19 cellular contexts compared by ENCODE assay signal in genomic region chr11:46983598-46983997, GRCh38. TPM values are rescaled to one million over a fixed set of nuclear protein-coding genes. Genes with fewer than 3 reads are reported as not detected.
DNase-seq lines count a peak whose midpoint lies in the region; ATAC-seq, FAIRE-seq and TF ChIP-seq lines count a peak whose summit lies in the region.
"Had no signal": no experiment of that assay in that cellular context is flagged by ENCODE, and none has a peak within 500 bp of the region (broad histone marks: within the 10 kb centered on the region; RNA-seq: fewer than 3 reads in every experiment).

No MANE protein-coding gene starts in this region.

- H3K4me1 ChIP-seq in K562 (replicated peaks in 1 of 2; ENCODE audit: control insufficient read depth in 2 of 2, insufficient read depth in 2 of 2, low read length in 2 of 2) (peaks cover 0 to 6% of the 10 kb centered on the region in 2 experiments; a peak in 2 of 5 replicates), mesenchymal stem cell (ENCODE audit: control insufficient read depth, insufficient read depth, low read depth, low read length) (no peaks in the 10 kb centered on the region), transverse colon (peaks cover 0 to 47% (median 22%) of the 10 kb centered on the region in 4 donors), neural progenitor cell (peaks cover 23% of the 10 kb centered on the region), SJCRH30 (no peaks in the 10 kb centered on the region)

- H3K79me2 ChIP-seq in K562 (ENCODE audit: control insufficient read depth, insufficient read depth, low read length) (no peaks in the 10 kb centered on the region), neural progenitor cell (ENCODE audit: low read depth) (peaks cover 14% of the 10 kb centered on the region)

- no peak overlapping the region for H3K4me3 Mint-ChIP-seq in neural progenitor cell
- H3K4me3 Mint-ChIP-seq: CD4-positive, alpha-beta T cell; H9 had no signal

- peak overlapping the region in 1 of 2 experiments; percentile 39 for H2BK12ac ChIP-seq in mesenchymal stem cell (ENCODE audit: low read length in 2 of 2)

- H3K27ac Mint-ChIP-seq in neural progenitor cell = no peak overlapping the region
- H3K27ac Mint-ChIP-seq: CD4-positive, alpha-beta T cell; H9 had no signal

- in situ Hi-C loops in K562 (cut with MboI) = no loop called here
- in situ Hi-C loops in transverse colon (cut with MboI; ENCODE audit: low pct_ligation_motif_present in 1 of 4, low pct_unique_long_range_greater_than_20kb in 1 of 4, low sequenced_read_pairs in 3 of 4) = no loop called here

- no peak overlapping the region for H2AFZ ChIP-seq in K562 (ENCODE audit: low read depth, low read length)
- no peak overlapping the region for H2AFZ ChIP-seq in mesenchymal stem cell (ENCODE audit: low read depth, low read length)
- H2AFZ ChIP-seq in neural progenitor cell (replicated peaks) = no peak overlapping the region

- peak; percentile 16 for DNase-seq in NCI-H146 (lab: John Stamatoyannopoulos, UW)
- DNase-seq in NCI-H146 treated with DMSO at 0.1 percent for 48 hours (lab: John Stamatoyannopoulos, UW; ENCODE audit: unreplicated experiment) = no peak
- no peak for DNase-seq in K562 (ENCODE audit: extremely low read depth in 1 of 4, low spot score in 3 of 4)
- no peak for DNase-seq in mesenchymal stem cell
- peak; percentile 17 for DNase-seq in transverse colon
- DNase-seq in neural progenitor cell (ENCODE audit: low spot score) = no peak
- no peak for DNase-seq in NCI-H2196 treated with DMSO at 0.1 percent for 48 hours (lab: John Stamatoyannopoulos, UW; ENCODE audit: unreplicated experiment)
- no peak for DNase-seq in SJCRH30
- DNase-seq: AML-193; Caco-2; CD4-positive, alpha-beta T cell; GDM1; GOT3; H9 had no signal

- H3K36me3 ChIP-seq in K562 (ENCODE audit: control insufficient read depth, insufficient read depth, low read length) (no peaks in the 10 kb centered on the region), mesenchymal stem cell (ENCODE audit: control insufficient read depth in 1 of 2, insufficient read depth in 2 of 2, low read depth in 1 of 2, low read length in 2 of 2) (peaks cover 0 to 5% of the 10 kb centered on the region in 2 experiments), transverse colon (no peaks in the 10 kb centered on the region), neural progenitor cell (no peaks in the 10 kb centered on the region), SJCRH30 (no peaks in the 10 kb centered on the region)

- no peak for ATAC-seq in K562
- ATAC-seq: A549 had no signal

- TF ChIP-seq POLR2A in K562 (conservative IDR thresholded peaks at IDR 0.05) (no peak), transverse colon (IDR thresholded peaks at IDR 0.05) (no peak)

- H3K4me3 ChIP-seq in K562 (no peak overlapping the region), mesenchymal stem cell (ENCODE audit: insufficient read depth in 1 of 2, low read depth in 1 of 2, low read length in 2 of 2) (no peak overlapping the region), transverse colon (no peak overlapping the region), neural progenitor cell (no peak overlapping the region), SJCRH30 (no peak overlapping the region)
- H3K4me3 ChIP-seq: A549 had no signal

- WGBS in K562 (ENCODE audit: insufficient coverage, low coverage, missing lambda C conversion rate) = 13% methylated on average over 6 of the region's 6 CpGs
- WGBS in mesenchymal stem cell = 67% methylated on average over 3 of the region's 6 CpGs
- 62 to 64% methylated on average over 6 of the region's 6 CpGs for whole genome bisulfite sequencing in transverse colon (ENCODE audit: low coverage in 1 of 2), 2 donors

- CTCF ChIA-PET in K562 (lab: Yijun Ruan, JAX; ENCODE audit: low intra/inter-chr PET ratio) = no interaction called here

- no peak overlapping the region for H2BK5ac ChIP-seq in mesenchymal stem cell (ENCODE audit: low read depth, low read length, poor library complexity, severe bottlenecking)

- H3K14ac ChIP-seq in mesenchymal stem cell (ENCODE audit: low read length in 2 of 2) = no peak overlapping the region

- no peak overlapping the region for H4K8ac ChIP-seq in mesenchymal stem cell (ENCODE audit: low read length)

- no peak overlapping the region for H4K91ac ChIP-seq in mesenchymal stem cell (ENCODE audit: low read length)

- no peak for TF ChIP-seq CTCF in K562 (IDR thresholded peaks at IDR 0.05 in 2 of 3, conservative IDR thresholded peaks at IDR 0.05 in 1 of 3; ENCODE audit: insufficient read depth in 2 of 3, low read depth in 1 of 3, low read length in 3 of 3)
- no peak for TF ChIP-seq CTCF in transverse colon (IDR thresholded peaks at IDR 0.05)
- no peak for TF ChIP-seq CTCF in neural progenitor cell (IDR thresholded peaks at IDR 0.05)

- H2BK15ac ChIP-seq in mesenchymal stem cell (ENCODE audit: low read depth, poor library complexity, severe bottlenecking) = no peak overlapping the region

- no peaks in the 10 kb centered on the region for H3K9me1 ChIP-seq in K562 (ENCODE audit: control insufficient read depth, insufficient read depth, low read length)

- no peak overlapping the region for H3K4ac ChIP-seq in mesenchymal stem cell (ENCODE audit: low read depth in 1 of 2, low read length in 2 of 2)

- H3K23ac ChIP-seq in mesenchymal stem cell (ENCODE audit: low read length in 2 of 2) = no peak overlapping the region

- H3K36me3 Mint-ChIP-seq in neural progenitor cell = peaks cover 22% of the 10 kb centered on the region

- H3K9ac ChIP-seq in K562 (ENCODE audit: insufficient read depth in 1 of 2, low read depth in 2 of 2, low read length in 2 of 2) (no peak overlapping the region), mesenchymal stem cell (ENCODE audit: low read length) (no peak overlapping the region), neural progenitor cell (no peak overlapping the region)

- BruUV-seq in K562 (replicated peaks; lab: Mats Ljungman, UMichigan) = no TSS peak

- H3K18ac ChIP-seq in mesenchymal stem cell (ENCODE audit: low read depth in 1 of 2, low read length in 2 of 2) = peak overlapping the region in 1 of 2 experiments; percentile 52

- TF ChIP-seq EP300 in K562 (IDR thresholded peaks at IDR 0.05; ENCODE audit: low read length) = no peak
- TF ChIP-seq EP300 in transverse colon (IDR thresholded peaks at IDR 0.05; ENCODE audit: low read depth) = no peak

- no peak for FAIRE-seq in K562 (lab: Jason Lieb, UNC)
- FAIRE-seq: A549, GM12892, GM18507 had no signal

- H4K20me1 ChIP-seq in K562 (replicated peaks; ENCODE audit: control insufficient read depth, insufficient read depth, low read length) (no peaks in the 10 kb centered on the region), neural progenitor cell (ENCODE audit: low read depth) (peaks cover 16% of the 10 kb centered on the region)

- H3K27ac ChIP-seq in K562 (ENCODE audit: extremely low read depth, low read depth, low read length) (no peak overlapping the region), mesenchymal stem cell (ENCODE audit: low read length, poor library complexity, severe bottlenecking) (no peak overlapping the region), transverse colon (peak overlapping the region; percentile 25 to 46 (median 32)), neural progenitor cell (no peak overlapping the region), SJCRH30 (no peak overlapping the region)
- H3K27ac ChIP-seq: 22Rv1, A549, C4-2B had no signal

- no peaks in the 10 kb centered on the region for H3K9me3 ChIP-seq in K562 (replicated peaks; ENCODE audit: control insufficient read depth, insufficient read depth, low read depth, low read length)
- H3K9me3 ChIP-seq in mesenchymal stem cell (ENCODE audit: control insufficient read depth, low read length) = no peaks in the 10 kb centered on the region
- H3K9me3 ChIP-seq in transverse colon = no peaks in the 10 kb centered on the region
- H3K9me3 ChIP-seq in neural progenitor cell (ENCODE audit: low read depth) = no peaks in the 10 kb centered on the region
- H3K9me3 ChIP-seq in SJCRH30 (replicated peaks) = no peaks in the 10 kb centered on the region
- H3K9me3 ChIP-seq: A549, Caco-2 had no signal

- TF ChIP-seq RAD21 in K562 (CRISPR knock-in tag; conservative IDR thresholded peaks at IDR 0.05 in 1 of 2, IDR thresholded peaks at IDR 0.05 in 1 of 2) = no peak

- POLR2A ChIA-PET in K562 (lab: Yijun Ruan, JAX) = interaction anchor here (1.4 to 1.9 kb wide), 2 partner anchors 8 to 12 kb away, joined by 4 to 8 read pairs; no protein-coding TSS in a partner anchor

- H3K79me1 ChIP-seq in mesenchymal stem cell (replicated peaks; ENCODE audit: low read length, poor library complexity, severe bottlenecking) = peaks cover 11% of the 10 kb centered on the region

- H2BK120ac ChIP-seq in mesenchymal stem cell (ENCODE audit: low read depth, low read length) = peak overlapping the region; percentile 5

- H3K9me3 Mint-ChIP-seq in neural progenitor cell = no peaks in the 10 kb centered on the region
- H3K9me3 Mint-ChIP-seq: CD4-positive, alpha-beta T cell; H9 had no signal

- H3K27me3 ChIP-seq in K562 (ENCODE audit: control insufficient read depth in 2 of 2, insufficient read depth in 2 of 2, low read length in 2 of 2) = no peaks in the 10 kb centered on the region
- no peaks in the 10 kb centered on the region for H3K27me3 ChIP-seq in mesenchymal stem cell (ENCODE audit: control insufficient read depth in 1 of 2, insufficient read depth in 1 of 2, low read length in 2 of 2)
- H3K27me3 ChIP-seq in transverse colon = no peaks in the 10 kb centered on the region
- no peaks in the 10 kb centered on the region for H3K27me3 ChIP-seq in neural progenitor cell
- no peaks in the 10 kb centered on the region for H3K27me3 ChIP-seq in SJCRH30

- intact Hi-C loops in K562 (cut with micrococcal nuclease) = no loop called here
- intact Hi-C loops in transverse colon (cut with DNase I; ENCODE audit: low total_unique reads) = no loop called here

- H3K4me1 Mint-ChIP-seq in neural progenitor cell = peaks cover 32% of the 10 kb centered on the region

- peaks cover 2% of the 10 kb centered on the region for H3K27me3 Mint-ChIP-seq in neural progenitor cell (ENCODE audit: insufficient read depth, low read depth)
- H3K27me3 Mint-ChIP-seq: CD4-positive, alpha-beta T cell had no signal

- H3F3A ChIP-seq in neural progenitor cell (ENCODE audit: low read depth) = peaks cover 3% of the 10 kb centered on the region

- H3K4me2 ChIP-seq in K562 (ENCODE audit: insufficient read depth, low read length) (no peak overlapping the region), mesenchymal stem cell (ENCODE audit: low read length, poor library complexity, severe bottlenecking) (no peak overlapping the region), neural progenitor cell (no peak overlapping the region)

- no peak overlapping the region for H2AK5ac ChIP-seq in mesenchymal stem cell (ENCODE audit: low read length, severe bottlenecking)

RNA-seq across cellular contexts. Expression of gene CSTPP1, which starts 47.0 kb away (rescaled TPM):
- total RNA-seq in K562 (2011; cell fraction: chromatin; rRNA removed; ENCODE audit: low replicate concordance) = 37.5 and 39.3 TPM in 2 replicates
- total RNA-seq in K562 (2011; cell fraction: nucleolus; rRNA removed) = 20.5 and 22.9 TPM in 2 replicates
- total RNA-seq in K562 (2011; cell fraction: nucleoplasm; rRNA removed) = 30.4 and 49.0 TPM in 2 replicates
- total RNA-seq in K562 (2014; rRNA removed) = 9.4 and 11.9 TPM in 2 replicates
- 7.7 and 8.4 TPM in 2 replicates for total RNA-seq in K562 (2014; rRNA removed; fragmentation: Illumina TruSeq; extraction: Trizol)
- total RNA-seq in K562 (2015; rRNA removed; fragmentation: Illumina TruSeq; extraction: Trizol) = 9.0 and 10.9 TPM in 2 replicates
- total RNA-seq in K562 (2021) = 10.8 and 12.1 TPM in 2 replicates
- polyA plus RNA-seq in K562 (2011; rRNA removed) = 8.6 and 12.5 TPM in 2 replicates
- polyA plus RNA-seq in K562 (2011; cell fraction: cytosol; rRNA removed) = 14.4 and 14.6 TPM in 2 replicates
- 14.0 and 18.0 TPM in 2 replicates for polyA plus RNA-seq in K562 (2011; cell fraction: nucleus; rRNA removed)
- 16.2 and 20.3 TPM in 2 replicates for polyA plus RNA-seq in K562 (2012)
- polyA plus RNA-seq in K562 (2014; fragmentation: Illumina TruSeq; extraction: Trizol) = 16.6 and 17.8 TPM in 2 replicates
- polyA plus RNA-seq in K562 (2014; fragmentation: Nextera tagmentation; extraction: Ambion mirVana) = 1 to 10 TPM; 6.5 to 7.6 TPM
- 9.2 and 10.3 TPM in 2 replicates for polyA plus RNA-seq in K562 (2014; rRNA removed)
- 12.2 and 12.3 TPM in 2 replicates for polyA minus RNA-seq in K562 (2011; rRNA and poly(A)+ RNA removed)
- polyA minus RNA-seq in K562 (2011; cell fraction: cytosol; rRNA and poly(A)+ RNA removed) = 11.0 and 12.8 TPM in 2 replicates
- 10.1 and 14.7 TPM in 2 replicates for polyA minus RNA-seq in K562 (2011; cell fraction: nucleus; rRNA and poly(A)+ RNA removed)
- 29.3 TPM for polyA plus RNA-seq in mesenchymal stem cell (2013, experiment 1 of 2)
- 28.4 TPM for polyA plus RNA-seq in mesenchymal stem cell (2013, experiment 2 of 2)
- total RNA-seq in transverse colon = 10 to 100 TPM; 18.3 to 27.0 (median 24.6) TPM
- 32.7 and 51.7 TPM in 2 replicates for total RNA-seq in neural progenitor cell (ENCODE audit: low replicate concordance)
- 22.3 and 24.5 TPM in 2 replicates for total RNA-seq in SJCRH30 (2014; rRNA removed; shearing (Covaris generic))

Comparison
In these comparisons a context has a peak if more than half of its experiments do, and no peak if none do; other contexts are left out.
1. DNase-seq: peak in NCI-H146 (single experiment) and transverse colon (single experiment); none in NCI-H146 treated with DMSO at 0.1 percent for 48 hours (single experiment), K562 (0 of 4), mesenchymal stem cell (single experiment), neural progenitor cell (single experiment), NCI-H2196 treated with DMSO at 0.1 percent for 48 hours (single experiment) and SJCRH30 (0 of 2).
2. H3K27ac ChIP-seq: peak in transverse colon (4 of 4); none in K562 (single experiment), mesenchymal stem cell (single experiment), neural progenitor cell (single experiment) and SJCRH30 (single experiment).